16 cellular contexts compared by ENCODE assay signal in the genomic region with DNA sequence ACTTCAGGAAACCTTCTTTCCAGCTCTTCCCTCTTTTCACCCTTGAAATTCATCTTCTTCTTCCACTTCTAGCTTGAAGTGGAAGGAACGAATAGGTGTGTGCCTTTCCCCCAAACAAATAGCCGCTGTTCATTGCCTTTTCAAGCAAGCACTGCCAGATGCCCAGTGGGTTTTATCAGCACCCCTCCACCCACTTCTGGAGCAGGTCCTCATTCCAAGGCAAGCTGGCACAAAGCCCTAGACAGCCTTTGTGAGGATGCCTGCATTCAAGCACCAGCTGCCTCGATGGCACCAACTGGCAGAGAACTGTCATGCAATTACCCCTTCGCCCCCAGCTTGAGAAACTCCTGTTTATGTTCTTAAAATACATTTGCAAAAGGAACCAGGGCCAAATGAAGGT. TPM values are rescaled to one million over a fixed set of nuclear protein-coding genes. Genes with fewer than 3 reads are reported as not detected.
DNase-seq lines count a peak whose midpoint lies in the region; ATAC-seq and TF ChIP-seq lines count a peak whose summit lies in the region.
"Had no signal": no experiment of that assay in that cellular context is flagged by ENCODE, and none has a peak within 500 bp of the region (broad histone marks: within the 10 kb centered on the region; RNA-seq: fewer than 3 reads in every experiment).

No MANE protein-coding gene starts in this region.

- H4K20me1 ChIP-seq in smooth muscle cell (ENCODE audit: low read depth): peaks cover 22% of the 10 kb centered on the region

- H2AFZ ChIP-seq in smooth muscle cell (ENCODE audit: low read depth): no peak overlapping the region

- H3K27me3 ChIP-seq in smooth muscle cell (ENCODE audit: low read depth): no peaks in the 10 kb centered on the region
- H3K27me3 ChIP-seq: testis had no signal

- no peak overlapping the region for H3K4me3 ChIP-seq in smooth muscle cell
- H3K4me3 ChIP-seq: testis had no signal

- WGBS in smooth muscle cell (ENCODE audit: low lambda C conversion rate): 87% methylated on average over 4 of the region's 4 CpGs

- peaks cover 0 to 3% of the 10 kb centered on the region in 2 donors for H3K36me3 Mint-ChIP-seq in activated T-cell treated with anti-CD3 and anti-CD28 coated beads, Interleukin-2, amount 50 U/mL, for 72 hours (ENCODE audit: insufficient read depth in 2 of 2)
- peaks cover 3% of the 10 kb centered on the region for H3K36me3 Mint-ChIP-seq in activated naive CD8-positive, alpha-beta T cell treated with anti-CD3 and anti-CD28 coated beads, Interleukin-2, amount 50 U/mL, for 24 hours (ENCODE audit: low read depth)

- DNase-seq in activated T-cell treated with anti-CD3 and anti-CD28 coated beads, Interleukin-2, amount 50 U/mL, for 72 hours: no peak
- no peak for DNase-seq in activated T-cell treated with anti-CD3 and anti-CD28 coated beads, Interleukin-2, amount 50 U/mL, for 1 hour
- DNase-seq in NCI-H1092 (lab: John Stamatoyannopoulos, UW): peak; percentile 63
- DNase-seq in activated naive CD8-positive, alpha-beta T cell treated with anti-CD3 and anti-CD28 coated beads, Interleukin-2, amount 50 U/mL, for 24 hours: no peak
- DNase-seq in smooth muscle cell (lab: John Stamatoyannopoulos, UW; ENCODE audit: unreplicated experiment): no peak
- DNase-seq in amniotic stem cell (lab: John Stamatoyannopoulos, UW): no peak
- DNase-seq in foreskin melanocyte: no peak
- DNase-seq: effector memory CD4-positive, alpha-beta T cell; Kasumi-1; NCI-H1694; NCI-H524; small intestine; T-helper 9 cell; testis had no signal

- no peak overlapping the region for H3K9ac ChIP-seq in smooth muscle cell (ENCODE audit: low read depth)

- no peak overlapping the region for H3K4me2 ChIP-seq in smooth muscle cell

- ATAC-seq in activated T-cell treated with anti-CD3 and anti-CD28 coated beads, Interleukin-2, amount 50 U/mL, for 72 hours (replicated peaks in 1 of 2): no peak
- ATAC-seq in activated naive CD8-positive, alpha-beta T cell treated with anti-CD3 and anti-CD28 coated beads, Interleukin-2, amount 50 U/mL, for 24 hours: no peak
- no peak for ATAC-seq in activated CD4-positive, CD25-positive, alpha-beta regulatory T cell treated with anti-CD3 and anti-CD28 coated beads, Interleukin-2, amount 50 U/mL, for 24 hours
- ATAC-seq: HCT116 had no signal

- H3K27me3 Mint-ChIP-seq in activated T-cell treated with anti-CD3 and anti-CD28 coated beads, Interleukin-2, amount 50 U/mL, for 72 hours (ENCODE audit: low read depth): no peaks in the 10 kb centered on the region
- H3K27me3 Mint-ChIP-seq in activated naive CD8-positive, alpha-beta T cell treated with anti-CD3 and anti-CD28 coated beads, Interleukin-2, amount 50 U/mL, for 24 hours: no peaks in the 10 kb centered on the region

- H3K36me3 ChIP-seq in smooth muscle cell (ENCODE audit: low read depth): no peaks in the 10 kb centered on the region

- H3K4me1 ChIP-seq in smooth muscle cell (ENCODE audit: low read depth): peaks cover 9% of the 10 kb centered on the region

- no peaks in the 10 kb centered on the region for H3F3A ChIP-seq in smooth muscle cell (ENCODE audit: low read depth)

- peak overlapping the region; percentile 88 for H3K27ac Mint-ChIP-seq in activated T-cell treated with anti-CD3 and anti-CD28 coated beads, Interleukin-2, amount 50 U/mL, for 72 hours
- H3K27ac Mint-ChIP-seq in activated naive CD8-positive, alpha-beta T cell treated with anti-CD3 and anti-CD28 coated beads, Interleukin-2, amount 50 U/mL, for 24 hours: peak overlapping the region; percentile 80

- peaks cover 88% of the 10 kb centered on the region for H3K79me2 ChIP-seq in smooth muscle cell (ENCODE audit: low read depth)

- H3K4me3 Mint-ChIP-seq in activated T-cell treated with anti-CD3 and anti-CD28 coated beads, Interleukin-2, amount 50 U/mL, for 72 hours: peak overlapping the region; percentile 59
- no peak overlapping the region for H3K4me3 Mint-ChIP-seq in activated naive CD8-positive, alpha-beta T cell treated with anti-CD3 and anti-CD28 coated beads, Interleukin-2, amount 50 U/mL, for 24 hours

- no peaks in the 10 kb centered on the region for H3K9me3 ChIP-seq in smooth muscle cell (replicated peaks; ENCODE audit: low read depth)
- H3K9me3 ChIP-seq: testis had no signal

- peaks cover 79% of the 10 kb centered on the region for H3K4me1 Mint-ChIP-seq in activated T-cell treated with anti-CD3 and anti-CD28 coated beads, Interleukin-2, amount 50 U/mL, for 72 hours (ENCODE audit: low read depth)
- H3K4me1 Mint-ChIP-seq in activated naive CD8-positive, alpha-beta T cell treated with anti-CD3 and anti-CD28 coated beads, Interleukin-2, amount 50 U/mL, for 24 hours: peaks cover 70% of the 10 kb centered on the region

- peaks cover 2 to 3% of the 10 kb centered on the region in 2 donors for H3K9me3 Mint-ChIP-seq in activated T-cell treated with anti-CD3 and anti-CD28 coated beads, Interleukin-2, amount 50 U/mL, for 72 hours
- no peaks in the 10 kb centered on the region for H3K9me3 Mint-ChIP-seq in activated naive CD8-positive, alpha-beta T cell treated with anti-CD3 and anti-CD28 coated beads, Interleukin-2, amount 50 U/mL, for 24 hours

- peak overlapping the region; percentile 38 for H3K27ac ChIP-seq in smooth muscle cell (ENCODE audit: low read depth)

- TF ChIP-seq CTCF in smooth muscle cell (IDR thresholded peaks at IDR 0.05; ENCODE audit: borderline replicate concordance, insufficient read depth, poor library complexity, severe bottlenecking): no peak

RNA-seq across cellular contexts. Expression of gene SERINC5, which starts 36.5 kb away (rescaled TPM):
- total RNA-seq in activated T-cell treated with anti-CD3 and anti-CD28 coated beads, Interleukin-2, amount 50 U/mL, for 72 hours: 10 to 100 TPM; 41.1 to 48.3 TPM
- total RNA-seq in smooth muscle cell: 37.0 and 39.2 TPM in 2 replicates
- 4.5 and 11.5 TPM in 2 replicates for polyA plus RNA-seq in smooth muscle cell
